Comparison of ENCODE assay signal across 7 cellular contexts in the genomic region with DNA sequence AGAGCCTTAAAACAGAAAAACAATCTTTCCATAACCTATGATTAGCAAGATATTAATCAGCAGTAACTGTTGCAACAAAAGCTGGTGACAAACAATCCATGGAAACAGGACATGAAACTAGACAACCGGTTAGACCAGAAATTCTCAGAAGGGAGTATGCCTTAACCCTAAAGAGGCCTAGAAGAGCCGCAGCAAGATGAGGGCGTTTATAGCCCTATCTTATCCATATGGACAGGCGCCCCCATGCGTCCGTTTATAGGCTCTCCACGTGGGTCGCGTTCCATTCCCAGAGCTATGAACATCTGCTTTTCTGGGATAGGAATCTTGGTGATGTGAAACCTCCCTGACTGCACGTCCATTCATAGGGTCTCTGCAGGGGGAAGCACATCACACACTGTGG.
A peak's percentile ranks its signal among the peaks of the same experiment; 100 is the strongest.
DNase-seq lines count a peak whose midpoint lies in the region; TF ChIP-seq lines count a peak whose summit lies in the region.
"Not testable (repeated sequence)": the region's sequence is repeated elsewhere in the genome, so short reads cannot be mapped to it uniquely, and the experiment has no call there.

No MANE protein-coding gene starts in this region.

- not testable (repeated sequence) for H3K9ac ChIP-seq in fibroblast of lung (ENCODE audit: insufficient read depth, low read length)

- H3K9me3 Mint-ChIP-seq in MCF 10A (ENCODE audit: unreplicated experiment), result not testable (repeated sequence)

- H2AFZ ChIP-seq in fibroblast of lung (ENCODE audit: low read length), result not testable (repeated sequence)

- POLR2A ChIA-PET in MCF 10A (lab: Yijun Ruan, JAX), result not testable (repeated sequence)

- not testable (repeated sequence) for H3K36me3 Mint-ChIP-seq in MCF 10A (ENCODE audit: insufficient read depth, unreplicated experiment)

- TF ChIP-seq CTCF in MCF 10A (IDR thresholded peaks at IDR 0.05; ENCODE audit: unreplicated experiment) (peak; percentile 32), fibroblast of lung (conservative IDR thresholded peaks at IDR 0.05 in 1 of 2, IDR thresholded peaks at IDR 0.05 in 1 of 2; ENCODE audit: low read depth in 1 of 2, low read length in 2 of 2) (peak in 1 of 2 donors; percentile 28)

- not testable (repeated sequence) for H3K4me1 Mint-ChIP-seq in MCF 10A (ENCODE audit: insufficient read depth, unreplicated experiment)

- BruUV-seq in MCF 10A (replicated peaks; lab: Mats Ljungman, UMichigan), result not testable (repeated sequence)

- not testable (repeated sequence) for H3K79me2 ChIP-seq in fibroblast of lung (ENCODE audit: control insufficient read depth, insufficient read depth, low read length)

- intact Hi-C loops in MCF 10A (cut with micrococcal nuclease), result not testable (repeated sequence)

- H3K4me1 ChIP-seq in fibroblast of lung (ENCODE audit: control insufficient read depth, extremely low read depth, insufficient read depth, low read length), result not testable (repeated sequence)

- H4K20me1 ChIP-seq in fibroblast of lung (ENCODE audit: control insufficient read depth, extremely low read depth, insufficient read depth, low read length), result not testable (repeated sequence)

- not testable (repeated sequence) for H3K4me2 ChIP-seq in fibroblast of lung (ENCODE audit: extremely low read depth, insufficient read depth, low read length)

- DNase-seq in Daoy (ENCODE audit: low read depth) (peak; percentile 27), HT-29 (ENCODE audit: low spot score) (peak; percentile 89), NCI-H460 (ENCODE audit: extremely low read depth, low read depth) (peak; percentile 1), SK-N-DZ (ENCODE audit: low spot score) (peak; percentile 29), MCF 10A (ENCODE audit: unreplicated experiment) (peak; percentile 3), fibroblast of lung (ENCODE audit: low read depth in 2 of 2) (peak; percentile 0 to 4), myocyte (ENCODE audit: low read depth) (peak; percentile 10)

- not testable (repeated sequence) for H3K27me3 Mint-ChIP-seq in MCF 10A (ENCODE audit: insufficient read depth, unreplicated experiment)

- not testable (repeated sequence) for H3K36me3 ChIP-seq in fibroblast of lung (ENCODE audit: control insufficient read depth, insufficient read depth, low read length)

- H3K27ac Mint-ChIP-seq in MCF 10A (ENCODE audit: low read depth, unreplicated experiment), result not testable (repeated sequence)

- H3K27me3 ChIP-seq in fibroblast of lung (ENCODE audit: control insufficient read depth, insufficient read depth, low read length), result not testable (repeated sequence)

- H3K9me3 ChIP-seq in fibroblast of lung (ENCODE audit: control insufficient read depth, insufficient read depth, low read depth, low read length), result not testable (repeated sequence)

- not testable (repeated sequence) for H3K27ac ChIP-seq in fibroblast of lung (ENCODE audit: insufficient read depth, low read length)

- not testable (repeated sequence) for H3K4me3 ChIP-seq in fibroblast of lung (replicated peaks in 1 of 4; ENCODE audit: control extremely low read depth in 1 of 4, insufficient read depth in 1 of 4, low read depth in 3 of 4, low read length in 4 of 4)

- not testable (repeated sequence) for H3K4me3 Mint-ChIP-seq in MCF 10A (ENCODE audit: unreplicated experiment)

- CTCF ChIA-PET in MCF 10A (lab: Yijun Ruan, JAX), result not testable (repeated sequence)

Comparison
In these comparisons a context has a peak if more than half of its experiments do, and no peak if none do; other contexts are left out.
1. DNase-seq: peak in every context shown above with its lines; median percentile 89 in HT-29; 29 in SK-N-DZ; 27 in Daoy; 10 in myocyte; 3 in MCF 10A; 2 in fibroblast of lung; 1 in NCI-H460.